Comparison of ENCODE assay signal across 8 cellular contexts in genomic region chr22:24271406-24271760, GRCh38. TPM values are rescaled to one million over a fixed set of nuclear protein-coding genes. Genes with fewer than 3 reads are reported as not detected.
DNase-seq lines count a peak whose midpoint lies in the region; TF ChIP-seq lines count a peak whose summit lies in the region.

No MANE protein-coding gene starts in this region.

- H3K4me1 ChIP-seq in liver (ENCODE audit: control insufficient read depth in 4 of 4, insufficient read depth in 4 of 4, low read length in 3 of 4) (peaks cover 0 to 32% (median 12%) of the 10 kb centered on the region in 4 donors), tibial nerve (peaks cover 0 to 35% (median 23%) of the 10 kb centered on the region in 4 donors)

- TF ChIP-seq POLR2A in tibial nerve (IDR thresholded peaks at IDR 0.05), result no peak

- H3K27me3 Mint-ChIP-seq in activated T-cell treated with anti-CD3 and anti-CD28 coated beads, Interleukin-2, amount 50 U/mL, for 24 hours, result no peaks in the 10 kb centered on the region

- no peak for TF ChIP-seq EP300 in tibial nerve (IDR thresholded peaks at IDR 0.05)

- H3K4me3 Mint-ChIP-seq in activated T-cell treated with anti-CD3 and anti-CD28 coated beads, Interleukin-2, amount 50 U/mL, for 24 hours, result peak overlapping the region; percentile 87

- in situ Hi-C loops in astrocyte of the cerebellum (cut with HindIII; ENCODE audit: low sequenced_read_pairs) (no loop called here), GM13977 (cut with MboI; ENCODE audit: low pct_unique_long_range_greater_than_20kb, low sequenced_read_pairs, unreplicated experiment) (no loop called here)

- H3K27ac ChIP-seq in liver (ENCODE audit: low read depth in 1 of 2, low read length in 2 of 2) (peak overlapping the region; percentile 86 to 91), tibial nerve (peak overlapping the region; percentile 65 to 98 (median 96))

- peak overlapping the region; percentile 72 to 99 for H3K9ac ChIP-seq in liver (ENCODE audit: low read depth in 1 of 2, low read length in 2 of 2)

- no peaks in the 10 kb centered on the region for H3K9me3 Mint-ChIP-seq in activated T-cell treated with anti-CD3 and anti-CD28 coated beads, Interleukin-2, amount 50 U/mL, for 24 hours

- H3K9me3 ChIP-seq in liver (ENCODE audit: control insufficient read depth in 4 of 4, low read length in 3 of 4), result no peaks in the 10 kb centered on the region
- no peaks in the 10 kb centered on the region for H3K9me3 ChIP-seq in tibial nerve

- H3K36me3 ChIP-seq in liver (ENCODE audit: control insufficient read depth in 4 of 4, insufficient read depth in 3 of 4, low read depth in 1 of 4, low read length in 3 of 4), result no peaks in the 10 kb centered on the region
- no peaks in the 10 kb centered on the region for H3K36me3 ChIP-seq in tibial nerve

- H3K4me3 ChIP-seq in astrocyte of the cerebellum (ENCODE audit: low read depth, low read length), result peak overlapping the region; percentile 97
- peak overlapping the region; percentile 82 to 94 (median 90) for H3K4me3 ChIP-seq in liver (ENCODE audit: low read depth in 1 of 3, low read length in 3 of 3)
- H3K4me3 ChIP-seq in tibial nerve, result peak overlapping the region; percentile 64 to 99 (median 96)

- H3K36me3 Mint-ChIP-seq in activated T-cell treated with anti-CD3 and anti-CD28 coated beads, Interleukin-2, amount 50 U/mL, for 24 hours (ENCODE audit: low read depth), result peaks cover 18% of the 10 kb centered on the region

- WGBS in liver, result under 1% methylated on average over 22 of the region's 22 CpGs
- WGBS in tibial nerve, 2 donors, result 0 to 1% methylated on average over 20 to 22 of the region's 22 CpGs

- peak overlapping the region; percentile 93 for H3K27ac Mint-ChIP-seq in activated T-cell treated with anti-CD3 and anti-CD28 coated beads, Interleukin-2, amount 50 U/mL, for 24 hours

- no peak for TF ChIP-seq CTCF in astrocyte of the cerebellum (IDR thresholded peaks at IDR 0.05; ENCODE audit: low read depth, low read length, missing control alignments)
- no peak for TF ChIP-seq CTCF in liver (IDR thresholded peaks at IDR 0.05; ENCODE audit: low read depth, low read length, missing input control)
- no peak for TF ChIP-seq CTCF in tibial nerve (IDR thresholded peaks at IDR 0.05)
- TF ChIP-seq CTCF in GM13977 (IDR thresholded peaks at IDR 0.05; ENCODE audit: extremely low read depth, insufficient read depth, missing control alignments), result no peak

- no peak for TF ChIP-seq RAD21 in liver (IDR thresholded peaks at IDR 0.05)

- H3K4me1 Mint-ChIP-seq in activated T-cell treated with anti-CD3 and anti-CD28 coated beads, Interleukin-2, amount 50 U/mL, for 24 hours (ENCODE audit: low read depth), result peaks cover 43% of the 10 kb centered on the region

- H3K27me3 ChIP-seq in liver (ENCODE audit: control insufficient read depth in 4 of 4, insufficient read depth in 4 of 4, low read length in 3 of 4) (no peaks in the 10 kb centered on the region), tibial nerve (no peaks in the 10 kb centered on the region)

- no peak for DNase-seq in activated T-cell treated with anti-CD3 and anti-CD28 coated beads, Interleukin-2, amount 50 U/mL, for 24 hours
- no peak for DNase-seq in activated T-cell treated with anti-CD3 and anti-CD28 coated beads, Interleukin-2, amount 50 U/mL, for 1 hour
- no peak for DNase-seq in astrocyte of the cerebellum (ENCODE audit: low read depth)
- peak in 1 of 2 donors; percentile 52 for DNase-seq in tibial nerve (ENCODE audit: low spot score in 2 of 2)
- DNase-seq in OCI-M2 (lab: John Stamatoyannopoulos, UW; ENCODE audit: unreplicated experiment), result no peak
- DNase-seq in NCI-H1930 (lab: John Stamatoyannopoulos, UW), result no peak
- no peak for DNase-seq in GM13977 (ENCODE audit: low spot score)

TF ChIP-seq in liver, 16 proteins besides CTCF, POLR2A, EP300 and RAD21:
- TF ChIP-seq NR2F2 (IDR thresholded peaks at IDR 0.05), result no peak
- no peak for TF ChIP-seq MAX (IDR thresholded peaks at IDR 0.05)
- no peak for TF ChIP-seq YY1 (IDR thresholded peaks at IDR 0.05)
- TF ChIP-seq TAF1 (conservative IDR thresholded peaks at IDR 0.05), result no peak
- TF ChIP-seq ZBTB33 (IDR thresholded peaks at IDR 0.05), result no peak
- no peak for TF ChIP-seq SP1 (IDR thresholded peaks at IDR 0.05)
- TF ChIP-seq REST (IDR thresholded peaks at IDR 0.05), result no peak
- no peak for TF ChIP-seq EGR1 (IDR thresholded peaks at IDR 0.05; ENCODE audit: low read depth in 2 of 2)
- no peak for TF ChIP-seq JUND (IDR thresholded peaks at IDR 0.05)
- TF ChIP-seq FOXA2 (IDR thresholded peaks at IDR 0.05), result no peak
- no peak for TF ChIP-seq FOXA1 (IDR thresholded peaks at IDR 0.05)
- TF ChIP-seq HNF4G (IDR thresholded peaks at IDR 0.05), result no peak
- no peak for TF ChIP-seq RXRA (IDR thresholded peaks at IDR 0.05)
- TF ChIP-seq GABPA (IDR thresholded peaks at IDR 0.05 in 1 of 2, conservative IDR thresholded peaks at IDR 0.05 in 1 of 2), result no peak
TF ChIP-seq in liver: peak in this region for 0.

RNA-seq across cellular contexts. Expression of gene SPECC1L, which starts 0.8 kb away (rescaled TPM):
- total RNA-seq in liver (10 to 100 TPM; 16.3 to 22.3 TPM), tibial nerve (10 to 100 TPM; 42.2 to 45.1 (median 43.6) TPM)
- 1 to 10 TPM; 5.4 to 8.2 TPM for polyA plus RNA-seq in liver

RNA-seq across cellular contexts. Expression of gene GGT5, which starts 26.5 kb away (rescaled TPM):
- total RNA-seq in liver (10 to 100 TPM in 1 of 2 donors, 1 to 10 TPM in 1; 6.3 to 20.7 TPM), tibial nerve (100 to 1,000 TPM in 1 of 4 donors, 10 to 100 TPM in 3; 35.8 to 156 (median 83.7) TPM)
- 10 to 100 TPM; 19.6 to 35.0 TPM for polyA plus RNA-seq in liver
